ENCODE assay signal across 8 cellular contexts in genomic region chr2:211033765-211034164, GRCh38.
DNase-seq lines count a peak whose midpoint lies in the region; ATAC-seq and TF ChIP-seq lines count a peak whose summit lies in the region.
"Had no signal": no experiment of that assay in that cellular context is flagged by ENCODE, and none has a peak within 500 bp of the region (broad histone marks: within the 10 kb centered on the region; RNA-seq: fewer than 3 reads in every experiment).

No MANE protein-coding gene starts in this region.

- DNase-seq in H4 (ENCODE audit: low spot score) (peak; percentile 8), NCI-H2081 treated with DMSO at 0.1 percent for 48 hours (lab: John Stamatoyannopoulos, UW) (peak; percentile 39), choroid plexus epithelial cell (ENCODE audit: low read depth) (peak; percentile 42), renal cortical epithelial cell (ENCODE audit: low read depth) (peak; percentile 29), sigmoid colon (no peak)
- DNase-seq in activated CD4-positive, alpha-beta T cell treated with anti-CD3 and anti-CD28 coated beads for 36 hours: no peak
- DNase-seq: uterus had no signal

- H3K4me3 ChIP-seq in choroid plexus epithelial cell (ENCODE audit: low read depth, low read length) (no peak overlapping the region), sigmoid colon (no peak overlapping the region)
- H3K4me3 ChIP-seq: uterus had no signal

- TF ChIP-seq CTCF in choroid plexus epithelial cell (conservative IDR thresholded peaks at IDR 0.05; ENCODE audit: low read depth, low read length) (peak; percentile 59), sigmoid colon (IDR thresholded peaks at IDR 0.05) (no peak)

- 56 to 73% methylated on average over 2 of the region's 2 CpGs for WGBS in sigmoid colon, 2 donors

- H3K9me3 ChIP-seq in sigmoid colon: no peaks in the 10 kb centered on the region
- H3K9me3 ChIP-seq: uterus had no signal

- no peak overlapping the region for H3K4me3 Mint-ChIP-seq in activated CD4-positive, alpha-beta T cell treated with anti-CD3 and anti-CD28 coated beads for 36 hours
- no peak overlapping the region for H3K4me3 Mint-ChIP-seq in activated T-helper 17 cell treated with anti-CD3 and anti-CD28 coated beads, Interleukin-2, amount 50 U/mL, for 72 hours

- POLR2A ChIA-PET in activated CD4-positive, alpha-beta T cell treated with anti-CD3 and anti-CD28 coated beads for 36 hours (lab: Charles Lee): no interaction called here

- peaks cover 2% of the 10 kb centered on the region for H3K27me3 Mint-ChIP-seq in activated CD4-positive, alpha-beta T cell treated with anti-CD3 and anti-CD28 coated beads for 36 hours
- no peaks in the 10 kb centered on the region for H3K27me3 Mint-ChIP-seq in activated T-helper 17 cell treated with anti-CD3 and anti-CD28 coated beads, Interleukin-2, amount 50 U/mL, for 72 hours

- no peaks in the 10 kb centered on the region for H3K4me1 Mint-ChIP-seq in activated CD4-positive, alpha-beta T cell treated with anti-CD3 and anti-CD28 coated beads for 36 hours
- H3K4me1 Mint-ChIP-seq in activated T-helper 17 cell treated with anti-CD3 and anti-CD28 coated beads, Interleukin-2, amount 50 U/mL, for 72 hours: no peaks in the 10 kb centered on the region

- intact Hi-C loops in sigmoid colon (cut with DNase I): no loop called here
- intact Hi-C loops in activated CD4-positive, alpha-beta T cell treated with anti-CD3 and anti-CD28 coated beads for 36 hours (cut with DNase I, micrococcal nuclease): no loop called here

- H3K27ac Mint-ChIP-seq in activated CD4-positive, alpha-beta T cell treated with anti-CD3 and anti-CD28 coated beads for 36 hours: no peak overlapping the region
- H3K27ac Mint-ChIP-seq in activated T-helper 17 cell treated with anti-CD3 and anti-CD28 coated beads, Interleukin-2, amount 50 U/mL, for 72 hours: no peak overlapping the region

- TF ChIP-seq EP300 in sigmoid colon (IDR thresholded peaks at IDR 0.05): no peak

- TF ChIP-seq POLR2A in sigmoid colon (IDR thresholded peaks at IDR 0.05): no peak

- H3K27me3 ChIP-seq in sigmoid colon: no peaks in the 10 kb centered on the region
- H3K27me3 ChIP-seq: uterus had no signal

- H3K36me3 ChIP-seq in sigmoid colon: no peaks in the 10 kb centered on the region

- no peaks in the 10 kb centered on the region for H3K9me3 Mint-ChIP-seq in activated CD4-positive, alpha-beta T cell treated with anti-CD3 and anti-CD28 coated beads for 36 hours (ENCODE audit: low read depth)
- H3K9me3 Mint-ChIP-seq in activated T-helper 17 cell treated with anti-CD3 and anti-CD28 coated beads, Interleukin-2, amount 50 U/mL, for 72 hours: no peaks in the 10 kb centered on the region

- H3K36me3 Mint-ChIP-seq in activated CD4-positive, alpha-beta T cell treated with anti-CD3 and anti-CD28 coated beads for 36 hours (ENCODE audit: low read depth): no peaks in the 10 kb centered on the region
- no peaks in the 10 kb centered on the region for H3K36me3 Mint-ChIP-seq in activated T-helper 17 cell treated with anti-CD3 and anti-CD28 coated beads, Interleukin-2, amount 50 U/mL, for 72 hours (ENCODE audit: low read depth)

- no peaks in the 10 kb centered on the region for H3K4me1 ChIP-seq in sigmoid colon
- H3K4me1 ChIP-seq: uterus had no signal

- no peak for ATAC-seq in activated CD4-positive, alpha-beta T cell treated with anti-CD3 and anti-CD28 coated beads for 36 hours
- no peak for ATAC-seq in activated T-helper 17 cell treated with anti-CD3 and anti-CD28 coated beads, Interleukin-2, amount 50 U/mL, for 72 hours (replicated peaks)

- H3K27ac ChIP-seq in sigmoid colon: no peak overlapping the region
- H3K27ac ChIP-seq: uterus had no signal

- CTCF ChIA-PET in activated CD4-positive, alpha-beta T cell treated with anti-CD3 and anti-CD28 coated beads for 36 hours (lab: Charles Lee): no interaction called here

Comparison
In these comparisons a context has a peak if more than half of its experiments do, and no peak if none do; other contexts are left out.
1. DNase-seq: peak in H4 (single experiment), NCI-H2081 treated with DMSO at 0.1 percent for 48 hours (single experiment), choroid plexus epithelial cell (single experiment) and renal cortical epithelial cell (single experiment); none in sigmoid colon (single experiment) and activated CD4-positive, alpha-beta T cell treated with anti-CD3 and anti-CD28 coated beads for 36 hours (single experiment).